ENCODE assay signal across 6 cellular contexts in genomic region chr5:38016835-38017234, GRCh38.
"Had no signal": no experiment of that assay in that cellular context is flagged by ENCODE, and none has a peak within 500 bp of the region (broad histone marks: within the 10 kb centered on the region; RNA-seq: fewer than 3 reads in every experiment).

No MANE protein-coding gene starts in this region.

- H3K27ac ChIP-seq: HL-60 had no signal

- DNase-seq: IMR-90, KBM-7 had no signal

- H3K27ac Mint-ChIP-seq: IgD-negative memory B cell had no signal

- H3K4me1 Mint-ChIP-seq: IgD-negative memory B cell had no signal

- H3K27me3 Mint-ChIP-seq: IgD-negative memory B cell had no signal

- H3K36me3 Mint-ChIP-seq: IgD-negative memory B cell had no signal

- ATAC-seq: HepG2, K562 had no signal

- H3K4me3 Mint-ChIP-seq: IgD-negative memory B cell had no signal

- H3K4me3 ChIP-seq: K562 had no signal
